In genomic region chr12:56541610-56542009, GRCh38 we compare ENCODE assay signal across 27 cellular contexts. TPM values are rescaled to one million over a fixed set of nuclear protein-coding genes. Genes with fewer than 3 reads are reported as not detected.
"Had no signal": no experiment of that assay in that cellular context is flagged by ENCODE, and none has a peak within 500 bp of the region (broad histone marks: within the 10 kb centered on the region; RNA-seq: fewer than 3 reads in every experiment).

No MANE protein-coding gene starts in this region.

- H3K4me1 Mint-ChIP-seq: central memory CD8-positive, alpha-beta T cell; neural progenitor cell; stimulated activated effector memory CD8-positive, alpha-beta T cell treated with anti-CD3 and anti-CD28 coated beads, Interleukin-12 subunit alpha, Interleukin-12 subunit beta, amount 100 ng/mL, for 72 hours had no signal

- H3K4me3 Mint-ChIP-seq: central memory CD8-positive, alpha-beta T cell; memory B cell; naive B cell; natural killer cell treated with Interleukin-12 subunit alpha and Interleukin-12 subunit beta and Interleukin-15 and Interleukin-18, amount 100 ng/mL, for 72 hours; neural progenitor cell; stimulated activated effector memory CD8-positive, alpha-beta T cell treated with anti-CD3 and anti-CD28 coated beads, Interleukin-12 subunit alpha, Interleukin-12 subunit beta, amount 100 ng/mL, for 72 hours had no signal

- H3K9me3 Mint-ChIP-seq: central memory CD8-positive, alpha-beta T cell; memory B cell; naive B cell; natural killer cell treated with Interleukin-12 subunit alpha and Interleukin-12 subunit beta and Interleukin-15 and Interleukin-18, amount 100 ng/mL, for 72 hours; neural progenitor cell; stimulated activated effector memory CD8-positive, alpha-beta T cell treated with anti-CD3 and anti-CD28 coated beads, Interleukin-12 subunit alpha, Interleukin-12 subunit beta, amount 100 ng/mL, for 72 hours had no signal

- H3K4me1 ChIP-seq: neural progenitor cell, psoas muscle had no signal

- H3K27me3 ChIP-seq: esophagus muscularis mucosa, heart left ventricle, hepatocyte, neural progenitor cell, sigmoid colon, stomach, thyroid gland, vagina had no signal

- H3K27ac ChIP-seq: coronary artery, hepatocyte, neural progenitor cell, psoas muscle, sigmoid colon, stomach, vagina had no signal

- H3K4me2 ChIP-seq: hepatocyte, neural progenitor cell had no signal

- H3K9ac ChIP-seq: neural progenitor cell had no signal

- H3K36me3 ChIP-seq: neural progenitor cell, sigmoid colon, thyroid gland, vagina had no signal

- H3K9me3 ChIP-seq: esophagus muscularis mucosa, heart left ventricle, psoas muscle, sigmoid colon, stomach, thyroid gland, vagina had no signal

- H3K27ac Mint-ChIP-seq: memory B cell; naive B cell; natural killer cell treated with Interleukin-12 subunit alpha and Interleukin-12 subunit beta and Interleukin-15 and Interleukin-18, amount 100 ng/mL, for 72 hours; neural progenitor cell; stimulated activated effector memory CD8-positive, alpha-beta T cell treated with anti-CD3 and anti-CD28 coated beads, Interleukin-12 subunit alpha, Interleukin-12 subunit beta, amount 100 ng/mL, for 72 hours had no signal

- H3K4me3 ChIP-seq: coronary artery, esophagus muscularis mucosa, heart left ventricle, hepatocyte, lung, neural progenitor cell, psoas muscle, sigmoid colon, stomach, thyroid gland, vagina had no signal

- ATAC-seq: left lobe of liver; natural killer cell treated with Interleukin-12 subunit alpha and Interleukin-12 subunit beta and Interleukin-15 and Interleukin-18, amount 100 ng/mL, for 72 hours; psoas muscle; right cardiac atrium; stimulated activated effector memory CD8-positive, alpha-beta T cell treated with anti-CD3 and anti-CD28 coated beads, Interleukin-12 subunit alpha, Interleukin-12 subunit beta, amount 100 ng/mL, for 72 hours had no signal

- H2AFZ ChIP-seq: hepatocyte, neural progenitor cell had no signal

- DNase-seq: dermis blood vessel endothelial cell; effector memory CD4-positive, alpha-beta T cell; heart left ventricle; kidney; naive B cell; posterior cingulate gyrus; psoas muscle; right cardiac atrium; sigmoid colon; stimulated activated CD4-positive, alpha-beta T cell treated with anti-CD3 and anti-CD28 coated beads, Interleukin-2, amount 100 ng/mL, for 24 hours; stimulated activated CD4-positive, alpha-beta T cell treated with anti-CD3 and anti-CD28 coated beads, Interleukin-4, amount 100 ng/mL, for 24 hours; stimulated activated naive CD4-positive, alpha-beta T cell treated with Interleukin-2 at 50 U/mL for 16 hours; stomach; thyroid gland; trophoblast cell had no signal

- H3K27me3 Mint-ChIP-seq: central memory CD8-positive, alpha-beta T cell; memory B cell; naive B cell; natural killer cell treated with Interleukin-12 subunit alpha and Interleukin-12 subunit beta and Interleukin-15 and Interleukin-18, amount 100 ng/mL, for 72 hours had no signal

- H3K36me3 Mint-ChIP-seq: naive B cell; natural killer cell treated with Interleukin-12 subunit alpha and Interleukin-12 subunit beta and Interleukin-15 and Interleukin-18, amount 100 ng/mL, for 72 hours; neural progenitor cell; stimulated activated effector memory CD8-positive, alpha-beta T cell treated with anti-CD3 and anti-CD28 coated beads, Interleukin-12 subunit alpha, Interleukin-12 subunit beta, amount 100 ng/mL, for 72 hours had no signal

RNA-seq across cellular contexts. Expression of gene GLS2, which starts 53.6 kb away (rescaled TPM):
- total RNA-seq: skeletal muscle tissue had no signal
